In genomic region chr15:78082106-78082742, GRCh38 we compare ENCODE assay signal across 14 cellular contexts. TPM values are rescaled to one million over a fixed set of nuclear protein-coding genes. Genes with fewer than 3 reads are reported as not detected.
DNase-seq lines count a peak whose midpoint lies in the region; ATAC-seq and TF ChIP-seq lines count a peak whose summit lies in the region.
"Had no signal": no experiment of that assay in that cellular context is flagged by ENCODE, and none has a peak within 500 bp of the region (broad histone marks: within the 10 kb centered on the region; RNA-seq: fewer than 3 reads in every experiment).

No MANE protein-coding gene starts in this region.

- H3K36me3 ChIP-seq in neuronal stem cell (replicated peaks in 1 of 2; ENCODE audit: control insufficient read depth in 2 of 2, insufficient read depth in 2 of 2, low read length in 2 of 2), result no peaks in the 10 kb centered on the region
- no peaks in the 10 kb centered on the region for H3K36me3 ChIP-seq in prostate gland
- H3K36me3 ChIP-seq: MG63 had no signal

- no peak overlapping the region for H3K23ac ChIP-seq in neuronal stem cell (ENCODE audit: low read depth, low read length, poor library complexity)

- no peak overlapping the region for H2BK5ac ChIP-seq in neuronal stem cell (ENCODE audit: low read length)

- H3K79me1 ChIP-seq in neuronal stem cell (ENCODE audit: low read depth, low read length), result no peaks in the 10 kb centered on the region

- H2BK15ac ChIP-seq in neuronal stem cell (ENCODE audit: low read length), result no peak overlapping the region

- H3K27ac Mint-ChIP-seq in CD4-positive, alpha-beta T cell, result no peak overlapping the region

- H2AK5ac ChIP-seq in neuronal stem cell (ENCODE audit: low read depth, low read length), result no peak overlapping the region

- no peak overlapping the region for H3K4me2 ChIP-seq in neuronal stem cell (ENCODE audit: insufficient read depth, low read length, poor library complexity, severe bottlenecking)

- H3K4me3 ChIP-seq in fibroblast of mammary gland (ENCODE audit: control insufficient read depth, low read depth, low read length) (no peak overlapping the region), neuronal stem cell (ENCODE audit: low read length in 2 of 2) (no peak overlapping the region), prostate gland (no peak overlapping the region)
- H3K4me3 ChIP-seq: MG63 had no signal

- no peak overlapping the region for H3K27ac ChIP-seq in CD4-positive, alpha-beta T cell (ENCODE audit: low read depth, low read length)
- no peak overlapping the region for H3K27ac ChIP-seq in neuronal stem cell (replicated peaks; ENCODE audit: low read length)
- no peak overlapping the region for H3K27ac ChIP-seq in prostate gland
- H3K27ac ChIP-seq: parathyroid adenoma had no signal

- H3K14ac ChIP-seq in neuronal stem cell (ENCODE audit: low read length), result peak overlapping the region; percentile 63

- H3K9me3 ChIP-seq in CD4-positive, alpha-beta T cell (ENCODE audit: control insufficient read depth, low read length), result no peaks in the 10 kb centered on the region
- no peaks in the 10 kb centered on the region for H3K9me3 ChIP-seq in neuronal stem cell (replicated peaks in 1 of 2; ENCODE audit: control insufficient read depth in 2 of 2, insufficient read depth in 1 of 2, low read depth in 1 of 2, low read length in 2 of 2)
- H3K9me3 ChIP-seq in prostate gland, result no peaks in the 10 kb centered on the region
- H3K9me3 ChIP-seq: MG63 had no signal

- H3K27me3 Mint-ChIP-seq in CD4-positive, alpha-beta T cell, result no peaks in the 10 kb centered on the region

- H3K4me1 Mint-ChIP-seq in CD4-positive, alpha-beta T cell (ENCODE audit: low read depth), result peaks cover 6% of the 10 kb centered on the region

- H2BK120ac ChIP-seq in neuronal stem cell (ENCODE audit: low read depth, low read length), result no peak overlapping the region

- TF ChIP-seq CTCF in CD4-positive, alpha-beta T cell (IDR thresholded peaks at IDR 0.05), result no peak
- TF ChIP-seq CTCF in fibroblast of mammary gland (conservative IDR thresholded peaks at IDR 0.05; ENCODE audit: control insufficient read depth, insufficient read depth, low read depth, low read length) (no peak), prostate gland (IDR thresholded peaks at IDR 0.05) (no peak)

- no peak overlapping the region for H4K91ac ChIP-seq in neuronal stem cell (ENCODE audit: low read depth, low read length, poor library complexity)

- H3K36me3 Mint-ChIP-seq in CD4-positive, alpha-beta T cell (ENCODE audit: low read depth), result peaks cover 6% of the 10 kb centered on the region

- intact Hi-C loops in CD4-positive, alpha-beta T cell (cut with DNase I, micrococcal nuclease), result loop anchor here in 1 of 2 experiments (1.0 kb wide), 1 partner anchor 17 kb away; no protein-coding TSS in a partner anchor
- intact Hi-C loops in prostate gland (cut with DNase I), result no loop called here

- no peaks in the 10 kb centered on the region for H3K27me3 ChIP-seq in CD4-positive, alpha-beta T cell (ENCODE audit: control insufficient read depth, insufficient read depth, low read length)
- peaks cover 0 to 37% (median 2%) of the 10 kb centered on the region in 3 experiments for H3K27me3 ChIP-seq in neuronal stem cell (ENCODE audit: control insufficient read depth in 3 of 3, insufficient read depth in 3 of 3, low read depth in 1 of 3, low read length in 3 of 3)
- no peaks in the 10 kb centered on the region for H3K27me3 ChIP-seq in prostate gland (replicated peaks; ENCODE audit: insufficient read depth)
- H3K27me3 ChIP-seq: MG63 had no signal

- POLR2A ChIA-PET in CD4-positive, alpha-beta T cell (lab: Charles Lee), result interaction anchor here (0.6 to 1.8 kb wide), 2 partner anchors 48 to 152 kb away, joined by 4 to 6 read pairs; no protein-coding TSS in a partner anchor

- CTCF ChIA-PET in CD4-positive, alpha-beta T cell (lab: Charles Lee), result interaction anchor here (1.0 to 2.5 kb wide), 2 partner anchors 26 to 123 kb away, joined by 3 to 6 read pairs; no protein-coding TSS in a partner anchor

- DNase-seq in CD4-positive, alpha-beta T cell, result no peak
- DNase-seq in MV-4-11 (lab: John Stamatoyannopoulos, UW) (peak; percentile 57), fibroblast of mammary gland (ENCODE audit: low read depth) (peak; percentile 42), neuronal stem cell (ENCODE audit: low spot score) (no peak), HT-29 (ENCODE audit: low spot score) (no peak), prostate gland (ENCODE audit: low spot score) (no peak)
- DNase-seq: activated naive CD4-positive, alpha-beta T cell; MG63; NCI-H345; SHP77 had no signal

- H3K4me1 ChIP-seq in neuronal stem cell (ENCODE audit: control insufficient read depth in 2 of 2, insufficient read depth in 1 of 2, low read depth in 1 of 2, low read length in 2 of 2) (no peaks in the 10 kb centered on the region), prostate gland (replicated peaks) (no peaks in the 10 kb centered on the region)
- H3K4me1 ChIP-seq: parathyroid adenoma had no signal

- no peak overlapping the region for H3K4ac ChIP-seq in neuronal stem cell (ENCODE audit: low read length)

- ATAC-seq in CD4-positive, alpha-beta T cell (ENCODE audit: poor library complexity), result no peak
- ATAC-seq in HG03280 (IDR thresholded peaks at IDR 0.05; ENCODE audit: unreplicated experiment), result no peak
- ATAC-seq in HG02798 (IDR thresholded peaks at IDR 0.05; ENCODE audit: poor library complexity, unreplicated experiment), result no peak

- peak overlapping the region; percentile 46 for H3K4me3 Mint-ChIP-seq in CD4-positive, alpha-beta T cell

- H3K9ac ChIP-seq in neuronal stem cell (ENCODE audit: low read depth, low read length, poor library complexity), result no peak overlapping the region
- H3K9ac ChIP-seq: parathyroid adenoma had no signal

- no CpG with 5 or more reads among the region's 5 CpGs for WGBS in neuronal stem cell (ENCODE audit: extremely low coverage in 2 of 2, insufficient read length in 2 of 2, insufficient replicate concordance in 1 of 2), 2 donors
- 80% methylated on average over 5 of the region's 5 CpGs for WGBS in prostate gland

- H2BK12ac ChIP-seq in neuronal stem cell (ENCODE audit: low read length), result no peak overlapping the region

- no peaks in the 10 kb centered on the region for H3K9me3 Mint-ChIP-seq in CD4-positive, alpha-beta T cell

- no peak overlapping the region for H3K18ac ChIP-seq in neuronal stem cell (ENCODE audit: low read length)

- no peak overlapping the region for H2AFZ ChIP-seq in neuronal stem cell (ENCODE audit: low read length)
- H2AFZ ChIP-seq: parathyroid adenoma had no signal

- no peak overlapping the region for H4K8ac ChIP-seq in neuronal stem cell (ENCODE audit: low read depth, low read length)

- no peak for TF ChIP-seq POLR2A in prostate gland (IDR thresholded peaks at IDR 0.05)

RNA-seq across cellular contexts. Expression of gene TBC1D2B, which starts 4.7 kb away (rescaled TPM):
- 10 to 100 TPM; 89.3 to 97.6 TPM for total RNA-seq in CD4-positive, alpha-beta T cell
- polyA plus RNA-seq in neuronal stem cell (2013, experiment 1 of 2), result 8.2 TPM
- 8.4 TPM for polyA plus RNA-seq in neuronal stem cell (2013, experiment 2 of 2)
- 20.4 and 25.1 TPM in 2 replicates for total RNA-seq in HT-29 (2014; rRNA removed; shearing (Covaris generic))
- 10 to 100 TPM; 21.5 to 49.5 TPM for total RNA-seq in prostate gland

RNA-seq across cellular contexts. Expression of gene SH2D7, which starts 10.1 kb away (rescaled TPM):
- not detected for total RNA-seq in CD4-positive, alpha-beta T cell
- polyA plus RNA-seq in neuronal stem cell (2013, experiment 1 of 2), result not detected
- not detected for polyA plus RNA-seq in neuronal stem cell (2013, experiment 2 of 2)
- total RNA-seq in HT-29 (2014; rRNA removed; shearing (Covaris generic)), result 0.05 TPM in 1 of 2 replicates, not detected in the other
- under 1 TPM in 1 of 2 donors, not detected in 1; 0.28 TPM for total RNA-seq in prostate gland
- total RNA-seq: kidney epithelial cell had no signal

RNA-seq across cellular contexts. Expression of gene CIB2, which starts 49.0 kb away (rescaled TPM):
- total RNA-seq in CD4-positive, alpha-beta T cell, result 1 to 10 TPM in 1 of 2 experiments, under 1 TPM in 1; 0.82 to 1.7 TPM
- polyA plus RNA-seq in neuronal stem cell (2013, experiment 1 of 2), result 47.7 TPM
- polyA plus RNA-seq in neuronal stem cell (2013, experiment 2 of 2), result 46.0 TPM
- 0.44 and 0.74 TPM in 2 replicates for total RNA-seq in HT-29 (2014; rRNA removed; shearing (Covaris generic))
- 10 to 100 TPM; 16.7 to 23.0 TPM for total RNA-seq in prostate gland

Comparison
In these comparisons a context has a peak if more than half of its experiments do, and no peak if none do; other contexts are left out.
1. DNase-seq: peak in MV-4-11 (single experiment) and fibroblast of mammary gland (single experiment); none in CD4-positive, alpha-beta T cell (0 of 10), neuronal stem cell (single experiment), HT-29 (single experiment) and prostate gland (single experiment).
2. RNA of gene CIB2, which starts 49.0 kb away (total RNA-seq): 16.7 to 23.0 TPM in prostate gland; 0.82 to 1.7 TPM in CD4-positive, alpha-beta T cell and 0.44 to 0.74 TPM in HT-29; every median in the first group is over 4 times any median in the second.